18 cellular contexts compared by ENCODE assay signal in genomic region chr17:61072648-61073047, GRCh38.
"Had no signal": no experiment of that assay in that cellular context is flagged by ENCODE, and none has a peak within 500 bp of the region (broad histone marks: within the 10 kb centered on the region; RNA-seq: fewer than 3 reads in every experiment).

No MANE protein-coding gene starts in this region.

- H3K27me3 Mint-ChIP-seq: activated CD4-positive, alpha-beta T cell treated with anti-CD3 and anti-CD28 coated beads, Interleukin-2, amount 10 ng/mL, durations not matched to agents 7 days and 5 days; activated naive CD8-positive, alpha-beta T cell treated with anti-CD3 and anti-CD28 coated beads for 36 hours; naive B cell; progenitor cell of endocrine pancreas; stimulated activated naive CD8-positive, alpha-beta T cell treated with anti-CD3 and anti-CD28 coated beads, Interleukin-15, Interleukin-2, amounts not matched to agents 100 ng/mL and 50 ng/mL, for 24 hours had no signal

- H3K27me3 ChIP-seq: breast epithelium, neural progenitor cell, tibial nerve, vagina had no signal

- H3K4me2 ChIP-seq: neural progenitor cell had no signal

- H3K4me3 Mint-ChIP-seq: activated CD4-positive, alpha-beta T cell treated with anti-CD3 and anti-CD28 coated beads, Interleukin-2, amount 10 ng/mL, durations not matched to agents 7 days and 5 days; activated CD8-positive, alpha-beta T cell treated with anti-CD3 and anti-CD28 coated beads, Interleukin-2, amount 10 ng/mL, durations not matched to agents 7 days and 5 days; activated naive CD8-positive, alpha-beta T cell treated with anti-CD3 and anti-CD28 coated beads for 36 hours; naive B cell; neural progenitor cell; stimulated activated naive CD8-positive, alpha-beta T cell treated with anti-CD3 and anti-CD28 coated beads, Interleukin-15, Interleukin-2, amounts not matched to agents 100 ng/mL and 50 ng/mL, for 24 hours; T-helper 1 cell treated with Interleukin-12 subunit alpha and Interleukin-12 subunit beta and Interleukin-4 antibody, amounts not matched to agents 30 μg/mL and 1 μg/mL, for 36 hours had no signal

- H3K36me3 Mint-ChIP-seq: neural progenitor cell had no signal

- ATAC-seq: activated CD4-positive, CD25-positive, alpha-beta regulatory T cell treated with anti-CD3 and anti-CD28 coated beads, Interleukin-2, amount 50 U/mL, for 24 hours; activated CD8-positive, alpha-beta T cell treated with anti-CD3 and anti-CD28 coated beads, Interleukin-2, amount 10 ng/mL, durations not matched to agents 7 days and 5 days; left lobe of liver; mucosa of descending colon; right cardiac atrium had no signal

- H3K9me3 Mint-ChIP-seq: activated CD4-positive, alpha-beta T cell treated with anti-CD3 and anti-CD28 coated beads, Interleukin-2, amount 10 ng/mL, durations not matched to agents 7 days and 5 days; activated naive CD8-positive, alpha-beta T cell treated with anti-CD3 and anti-CD28 coated beads for 36 hours; neural progenitor cell; stimulated activated naive CD8-positive, alpha-beta T cell treated with anti-CD3 and anti-CD28 coated beads, Interleukin-15, Interleukin-2, amounts not matched to agents 100 ng/mL and 50 ng/mL, for 24 hours had no signal

- H3K27ac Mint-ChIP-seq: activated CD4-positive, alpha-beta T cell treated with anti-CD3 and anti-CD28 coated beads, Interleukin-2, amount 10 ng/mL, durations not matched to agents 7 days and 5 days; activated CD8-positive, alpha-beta T cell treated with anti-CD3 and anti-CD28 coated beads, Interleukin-2, amount 10 ng/mL, durations not matched to agents 7 days and 5 days; activated naive CD8-positive, alpha-beta T cell treated with anti-CD3 and anti-CD28 coated beads for 36 hours; neural progenitor cell; progenitor cell of endocrine pancreas; stimulated activated naive CD8-positive, alpha-beta T cell treated with anti-CD3 and anti-CD28 coated beads, Interleukin-15, Interleukin-2, amounts not matched to agents 100 ng/mL and 50 ng/mL, for 24 hours; T-helper 1 cell treated with Interleukin-12 subunit alpha and Interleukin-12 subunit beta and Interleukin-4 antibody, amounts not matched to agents 30 μg/mL and 1 μg/mL, for 36 hours had no signal

- H3K4me1 Mint-ChIP-seq: activated CD4-positive, alpha-beta T cell treated with anti-CD3 and anti-CD28 coated beads, Interleukin-2, amount 10 ng/mL, durations not matched to agents 7 days and 5 days; activated naive CD8-positive, alpha-beta T cell treated with anti-CD3 and anti-CD28 coated beads for 36 hours; naive B cell; neural progenitor cell had no signal

- H2AFZ ChIP-seq: neural progenitor cell had no signal

- H3K4me3 ChIP-seq: breast epithelium, mucosa of descending colon, neural progenitor cell, tibial nerve, vagina had no signal

- H3K27ac ChIP-seq: breast epithelium, neural progenitor cell, tibial nerve, vagina had no signal

- H3K9ac ChIP-seq: neural progenitor cell had no signal

- H3K9me3 ChIP-seq: breast epithelium, mucosa of descending colon, tibial nerve, vagina had no signal

- H3K4me1 ChIP-seq: breast epithelium, neural progenitor cell, vagina had no signal

- DNase-seq: activated CD4-positive, alpha-beta T cell treated with anti-CD3 and anti-CD28 coated beads, Interleukin-2, amount 10 ng/mL, durations not matched to agents 7 days and 5 days; activated CD8-positive, alpha-beta memory T cell treated with anti-CD3 and anti-CD28 coated beads, Interleukin-2, amount 50 U/mL, for 48 hours; activated CD8-positive, alpha-beta T cell treated with anti-CD3 and anti-CD28 coated beads, Interleukin-2, amount 10 ng/mL, durations not matched to agents 7 days and 5 days; activated naive CD8-positive, alpha-beta T cell treated with anti-CD3 and anti-CD28 coated beads for 36 hours; cortex of kidney; mammary epithelial cell; mucosa of descending colon; naive B cell; right cardiac atrium had no signal

- H3K36me3 ChIP-seq: breast epithelium, neural progenitor cell had no signal
